ENCODE assay signal across 7 cellular contexts in genomic region chr14:22556021-22556989, GRCh38. TPM values are rescaled to one million over a fixed set of nuclear protein-coding genes. Genes with fewer than 3 reads are reported as not detected.
DNase-seq lines count a peak whose midpoint lies in the region; ATAC-seq and FAIRE-seq lines count a peak whose summit lies in the region.

No MANE protein-coding gene starts in this region.

- H3K4me1 Mint-ChIP-seq in activated naive CD8-positive, alpha-beta T cell (ENCODE audit: low read depth): peaks cover 88% of the 10 kb centered on the region
- H3K4me1 Mint-ChIP-seq in immature natural killer cell: peaks cover 90 to 96% of the 10 kb centered on the region in 2 donors

- no peaks in the 10 kb centered on the region for H3K9me3 Mint-ChIP-seq in activated naive CD8-positive, alpha-beta T cell (ENCODE audit: low read depth)
- peaks cover 0 to 4% (median 2%) of the 10 kb centered on the region in 6 donors for H3K9me3 Mint-ChIP-seq in immature natural killer cell

- ATAC-seq in HG03175 (IDR thresholded peaks at IDR 0.05; ENCODE audit: unreplicated experiment): peak; percentile 79

- H3K27ac Mint-ChIP-seq in activated naive CD8-positive, alpha-beta T cell: peak overlapping the region; percentile 99
- peak overlapping the region; percentile 99 to 100 (median 100) for H3K27ac Mint-ChIP-seq in immature natural killer cell

- DNase-seq in GM19239 (ENCODE audit: insufficient read length, low spot score) (peak; percentile 51), SKM-1 treated with dmso at 0.1 percent for 144 hours (lab: John Stamatoyannopoulos, UW; ENCODE audit: unreplicated experiment) (peak; percentile 87), immature natural killer cell (peak; percentile 100), NCI-H82 (lab: John Stamatoyannopoulos, UW) (no peak)
- peak; percentile 97 for DNase-seq in stimulated activated CD4-positive, alpha-beta T cell treated with anti-CD3 and anti-CD28 coated beads, Interleukin-2, amount 100 ng/mL, for 4 hours (ENCODE audit: low read depth)

- H3K4me3 Mint-ChIP-seq in activated naive CD8-positive, alpha-beta T cell: peak overlapping the region; percentile 85
- peak overlapping the region; percentile 80 to 82 (median 81) for H3K4me3 Mint-ChIP-seq in immature natural killer cell

- peak; percentile 94 for FAIRE-seq in GM19239 (lab: Jason Lieb, UNC)

- no peaks in the 10 kb centered on the region for H3K27me3 Mint-ChIP-seq in activated naive CD8-positive, alpha-beta T cell
- peaks cover 16 to 39% (median 33%) of the 10 kb centered on the region in 3 donors for H3K27me3 Mint-ChIP-seq in immature natural killer cell (ENCODE audit: low read depth in 3 of 3)

- peaks cover 11% of the 10 kb centered on the region for H3K36me3 Mint-ChIP-seq in activated naive CD8-positive, alpha-beta T cell
- H3K36me3 Mint-ChIP-seq in immature natural killer cell: peaks cover 0 to 8% (median 2%) of the 10 kb centered on the region in 3 donors

RNA-seq across cellular contexts. Expression of gene DAD1, which starts 32.7 kb away (rescaled TPM):
- 100 to 1,000 TPM; 602 to 622 (median 602) TPM for polyA plus RNA-seq in immature natural killer cell

RNA-seq across cellular contexts. Expression of gene ABHD4, which starts 41.8 kb away (rescaled TPM):
- polyA plus RNA-seq in immature natural killer cell: 10 to 100 TPM; 16.2 to 37.5 (median 30.8) TPM
